In the genomic region with DNA sequence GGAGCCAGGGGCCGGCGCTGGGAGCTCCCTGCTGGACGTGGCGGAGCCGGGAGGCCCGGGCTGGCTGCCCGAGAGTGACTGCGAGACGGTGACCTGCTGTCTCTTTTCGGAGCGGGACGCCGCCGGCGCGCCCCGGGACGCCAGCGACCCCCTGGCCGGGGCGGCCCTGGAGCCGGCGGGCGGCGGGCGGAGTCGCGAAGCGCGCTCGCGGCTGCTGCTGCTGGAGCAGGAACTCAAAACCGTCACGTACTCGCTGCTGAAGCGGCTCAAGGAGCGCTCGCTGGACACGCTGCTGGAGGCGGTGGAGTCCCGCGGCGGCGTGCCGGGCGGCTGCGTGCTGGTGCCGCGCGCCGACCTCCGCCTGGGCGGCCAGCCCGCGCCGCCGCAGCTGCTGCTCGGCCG, we compare ENCODE assay signal across 8 cellular contexts. TPM values are rescaled to one million over a fixed set of nuclear protein-coding genes. Genes with fewer than 3 reads are reported as not detected.
DNase-seq lines count a peak whose midpoint lies in the region; ATAC-seq and TF ChIP-seq lines count a peak whose summit lies in the region.

No MANE protein-coding gene starts in this region.

- H3K79me2 ChIP-seq in Loucy (ENCODE audit: insufficient read depth, low read length), result peaks cover 8% of the 10 kb centered on the region; the same call in 1 of the 2 replicates

- ATAC-seq in lung (ENCODE audit: insufficient read depth, low FRiP score) (no peak), HG03097 (IDR thresholded peaks at IDR 0.05; ENCODE audit: low FRiP score, unreplicated experiment) (no peak)

- DNase-seq in EH (ENCODE audit: low read depth) (peak; percentile 58), cardiac fibroblast (ENCODE audit: low read depth in 2 of 2) (peak in 1 of 2 donors; percentile 48), lung (ENCODE audit: low spot score) (no peak), HuH-7 (ENCODE audit: low spot score) (no peak), putamen (ENCODE audit: low spot score) (no peak), midbrain (lab: John Stamatoyannopoulos, UW) (no peak)

- H3K9me3 ChIP-seq in Loucy (ENCODE audit: insufficient read depth, low read depth, low read length), result no peaks in the 10 kb centered on the region
- no peaks in the 10 kb centered on the region for H3K9me3 ChIP-seq in lung (ENCODE audit: control insufficient read depth in 2 of 2, insufficient read depth in 1 of 2, low read length in 1 of 2)

- no peaks in the 10 kb centered on the region for H3K36me3 ChIP-seq in Loucy (ENCODE audit: insufficient read depth, low read length)
- H3K36me3 ChIP-seq in lung (ENCODE audit: control insufficient read depth in 2 of 2, insufficient read depth in 2 of 2, low read length in 2 of 2), result peaks cover 0 to 4% of the 10 kb centered on the region in 2 donors

- no peaks in the 10 kb centered on the region for H3K9me2 ChIP-seq in Loucy (replicated peaks; ENCODE audit: low read depth, low read length)

- H3K27me3 ChIP-seq in Loucy (ENCODE audit: insufficient read depth, low read length, poor library complexity, severe bottlenecking), result peaks cover 24% of the 10 kb centered on the region
- no peaks in the 10 kb centered on the region for H3K27me3 ChIP-seq in lung (ENCODE audit: control insufficient read depth, insufficient read depth)

- H3K4me2 ChIP-seq in Loucy (ENCODE audit: low read depth, low read length, poor library complexity, severe bottlenecking), result peak overlapping the region; percentile 91

- peak overlapping the region; percentile 80 for H3K9ac ChIP-seq in Loucy (ENCODE audit: low read depth, low read length, poor library complexity, severe bottlenecking)

- TF ChIP-seq CTCF in Loucy (conservative IDR thresholded peaks at IDR 0.05; ENCODE audit: low read length) (no peak), cardiac fibroblast (IDR thresholded peaks at IDR 0.05; ENCODE audit: low read depth, low read length) (no peak), lung (IDR thresholded peaks at IDR 0.05; ENCODE audit: control extremely low read depth, extremely low read depth) (no peak)

- H3K4me3 ChIP-seq in Loucy (ENCODE audit: low read length, poor library complexity, severe bottlenecking), result peak overlapping the region; percentile 81
- peak overlapping the region; percentile 61 to 78 for H3K4me3 ChIP-seq in cardiac fibroblast (replicated peaks in 1 of 2; ENCODE audit: low read depth in 2 of 2, low read length in 2 of 2)
- H3K4me3 ChIP-seq in lung, result peak overlapping the region; percentile 81

- H4K20me1 ChIP-seq in Loucy (ENCODE audit: insufficient read depth, low read length, poor library complexity, severe bottlenecking), result peaks cover 12% of the 10 kb centered on the region

- peaks cover 23% of the 10 kb centered on the region for H3K4me1 ChIP-seq in Loucy (ENCODE audit: insufficient read depth, low read length, poor library complexity, severe bottlenecking)
- H3K4me1 ChIP-seq in lung (ENCODE audit: control insufficient read depth in 2 of 2, insufficient read depth in 2 of 2, low read length in 2 of 2), result peaks cover 0 to 19% of the 10 kb centered on the region in 2 donors

- no peaks in the 10 kb centered on the region for H3F3A ChIP-seq in Loucy (ENCODE audit: low read depth)

- H2AFZ ChIP-seq in Loucy (ENCODE audit: low read length), result no peak overlapping the region

- WGBS in lung, 2 donors, result 0 to 1% methylated on average over 34 to 59 of the region's 59 CpGs

- H3K27ac ChIP-seq in lung (ENCODE audit: low read depth in 1 of 2, low read length in 1 of 2), result peak overlapping the region; percentile 88 to 91

RNA-seq across cellular contexts. Expression of a gene that starts 1.5 kb away (rescaled TPM):
- total RNA-seq in lung, result 10 to 100 TPM; 62.3 to 67.9 TPM
- 10 to 100 TPM; 24.2 to 56.0 TPM for polyA plus RNA-seq in lung
